ENCODE assay signal across 31 cellular contexts in genomic region chr13:36725936-36726335, GRCh38. TPM values are rescaled to one million over a fixed set of nuclear protein-coding genes. Genes with fewer than 3 reads are reported as not detected.
A peak's percentile ranks its signal among the peaks of the same experiment; 100 is the strongest.
DNase-seq lines count a peak whose midpoint lies in the region; ATAC-seq and TF ChIP-seq lines count a peak whose summit lies in the region.
"Had no signal": no experiment of that assay in that cellular context is flagged by ENCODE, and none has a peak within 500 bp of the region (broad histone marks: within the 10 kb centered on the region; RNA-seq: fewer than 3 reads in every experiment).

No MANE protein-coding gene starts in this region.

- POLR2A ChIA-PET in activated CD8-positive, alpha-beta T cell treated with anti-CD3 and anti-CD28 coated beads, Interleukin-2, amount 10 ng/mL, durations not matched to agents 7 days and 5 days (lab: Charles Lee): no interaction called here

- H3K36me3 Mint-ChIP-seq in activated T-cell treated with anti-CD3 and anti-CD28 coated beads, Interleukin-2, amount 50 U/mL, for 4 hours (ENCODE audit: insufficient read depth): no peaks in the 10 kb centered on the region
- H3K36me3 Mint-ChIP-seq in activated CD8-positive, alpha-beta T cell treated with anti-CD3 and anti-CD28 coated beads, Interleukin-2, amount 10 ng/mL, durations not matched to agents 7 days and 5 days (ENCODE audit: low read depth): no peaks in the 10 kb centered on the region
- H3K36me3 Mint-ChIP-seq: CD14-positive monocyte; CD4-positive, alpha-beta memory T cell; CD4-positive, CD25-positive, alpha-beta regulatory T cell; CD8-positive, alpha-beta memory T cell; CD8-positive, alpha-beta T cell had no signal

- H3K9me3 Mint-ChIP-seq in activated T-cell treated with anti-CD3 and anti-CD28 coated beads, Interleukin-2, amount 50 U/mL, for 4 hours: no peaks in the 10 kb centered on the region
- H3K9me3 Mint-ChIP-seq in activated CD8-positive, alpha-beta T cell treated with anti-CD3 and anti-CD28 coated beads, Interleukin-2, amount 10 ng/mL, durations not matched to agents 7 days and 5 days (ENCODE audit: insufficient read depth): no peaks in the 10 kb centered on the region
- H3K9me3 Mint-ChIP-seq: CD4-positive, alpha-beta T cell; CD8-positive, alpha-beta memory T cell; CD8-positive, alpha-beta T cell had no signal

- H3K4me1 Mint-ChIP-seq in activated T-cell treated with anti-CD3 and anti-CD28 coated beads, Interleukin-2, amount 50 U/mL, for 4 hours (ENCODE audit: low read depth): no peaks in the 10 kb centered on the region
- H3K4me1 Mint-ChIP-seq in activated CD8-positive, alpha-beta T cell treated with anti-CD3 and anti-CD28 coated beads, Interleukin-2, amount 10 ng/mL, durations not matched to agents 7 days and 5 days (ENCODE audit: low read depth): no peaks in the 10 kb centered on the region
- H3K4me1 Mint-ChIP-seq: B cell; CD14-positive monocyte; CD4-positive, alpha-beta memory T cell; CD4-positive, CD25-positive, alpha-beta regulatory T cell; CD8-positive, alpha-beta memory T cell had no signal

- no peak overlapping the region for H3K4me3 Mint-ChIP-seq in activated T-cell treated with anti-CD3 and anti-CD28 coated beads, Interleukin-2, amount 50 U/mL, for 4 hours
- no peak overlapping the region for H3K4me3 Mint-ChIP-seq in activated CD8-positive, alpha-beta T cell treated with anti-CD3 and anti-CD28 coated beads, Interleukin-2, amount 10 ng/mL, durations not matched to agents 7 days and 5 days
- H3K4me3 Mint-ChIP-seq: B cell; CD14-positive monocyte; CD4-positive, alpha-beta memory T cell; CD4-positive, alpha-beta T cell; CD4-positive, CD25-positive, alpha-beta regulatory T cell; CD8-positive, alpha-beta memory T cell; CD8-positive, alpha-beta T cell had no signal

- TF ChIP-seq CTCF in omental fat pad (IDR thresholded peaks at IDR 0.05): no peak

- CTCF ChIA-PET in activated CD8-positive, alpha-beta T cell treated with anti-CD3 and anti-CD28 coated beads, Interleukin-2, amount 10 ng/mL, durations not matched to agents 7 days and 5 days (lab: Charles Lee): no interaction called here

- peaks cover 11% of the 10 kb centered on the region for H3K27me3 Mint-ChIP-seq in activated T-cell treated with anti-CD3 and anti-CD28 coated beads, Interleukin-2, amount 50 U/mL, for 4 hours (ENCODE audit: low read depth)
- H3K27me3 Mint-ChIP-seq in activated CD8-positive, alpha-beta T cell treated with anti-CD3 and anti-CD28 coated beads, Interleukin-2, amount 10 ng/mL, durations not matched to agents 7 days and 5 days (ENCODE audit: low read depth): peaks cover 6% of the 10 kb centered on the region
- H3K27me3 Mint-ChIP-seq: CD4-positive, CD25-positive, alpha-beta regulatory T cell had no signal

- ATAC-seq in omental fat pad (ENCODE audit: low FRiP score) (peak; percentile 54), GM18870 (IDR thresholded peaks at IDR 0.05; ENCODE audit: unreplicated experiment) (no peak)
- ATAC-seq in activated T-cell treated with anti-CD3 and anti-CD28 coated beads, Interleukin-2, amount 50 U/mL, for 4 hours: no peak
- no peak for ATAC-seq in activated CD8-positive, alpha-beta T cell treated with anti-CD3 and anti-CD28 coated beads, Interleukin-2, amount 10 ng/mL, durations not matched to agents 7 days and 5 days
- ATAC-seq: A549; CD8-positive, alpha-beta T cell had no signal

- H3K27ac Mint-ChIP-seq in activated CD8-positive, alpha-beta T cell treated with anti-CD3 and anti-CD28 coated beads, Interleukin-2, amount 10 ng/mL, durations not matched to agents 7 days and 5 days: no peak overlapping the region
- H3K27ac Mint-ChIP-seq: B cell; CD14-positive monocyte; CD4-positive, alpha-beta T cell; CD4-positive, CD25-positive, alpha-beta regulatory T cell; CD8-positive, alpha-beta memory T cell; CD8-positive, alpha-beta T cell had no signal

- DNase-seq in NCI-H226 (peak; percentile 24), amniotic epithelial cell (ENCODE audit: low read depth) (peak; percentile 74), omental fat pad (ENCODE audit: low spot score) (no peak)
- no peak for DNase-seq in activated T-cell treated with anti-CD3 and anti-CD28 coated beads, Interleukin-2, amount 50 U/mL, for 4 hours
- DNase-seq in activated CD8-positive, alpha-beta T cell treated with anti-CD3 and anti-CD28 coated beads, Interleukin-2, amount 10 ng/mL, durations not matched to agents 7 days and 5 days: no peak
- DNase-seq: 8988T; ACHN; AML-193; BE2C; C1 segment of cervical spinal cord; Caco-2; Calu3; CD4-positive, alpha-beta memory T cell; CD4-positive, alpha-beta T cell; CD4-positive, CD25-positive, alpha-beta regulatory T cell; CD8-positive, alpha-beta memory T cell; CD8-positive, alpha-beta T cell; COR-L47; DMS 273 treated with DMSO at 0.1 percent for 48 hours; DMS153; DMS53; DMS79; DMS79 treated with DMSO at 0.1 percent for 48 hours; DND-41; EL had no signal

RNA-seq across cellular contexts. Expression of gene SERTM1, which starts 52.1 kb away (rescaled TPM):
- 10 to 100 TPM in 2 of 4 donors, 1 to 10 TPM in 1, not detected in 1; 7.8 to 50.5 (median 10.8) TPM for total RNA-seq in omental fat pad
- total RNA-seq in activated T-cell treated with anti-CD3 and anti-CD28 coated beads, Interleukin-2, amount 50 U/mL, for 4 hours: not detected
- not detected for total RNA-seq in activated CD8-positive, alpha-beta T cell treated with anti-CD3 and anti-CD28 coated beads, Interleukin-2, amount 10 ng/mL, durations not matched to agents 7 days and 5 days
- total RNA-seq: A172; B cell; Caco-2; Calu3; CD4-positive, alpha-beta memory T cell; CD4-positive, alpha-beta T cell; CD4-positive, CD25-positive, alpha-beta regulatory T cell; CD8-positive, alpha-beta memory T cell; CD8-positive, alpha-beta T cell; Daoy had no signal

Comparison
In these comparisons a context has a peak if more than half of its experiments do, and no peak if none do; other contexts are left out.
1. DNase-seq: peak in NCI-H226 (single experiment) and amniotic epithelial cell (single experiment); none in omental fat pad (single experiment), activated T-cell treated with anti-CD3 and anti-CD28 coated beads, Interleukin-2, amount 50 U/mL, for 4 hours (single experiment) and activated CD8-positive, alpha-beta T cell treated with anti-CD3 and anti-CD28 coated beads, Interleukin-2, amount 10 ng/mL, durations not matched to agents 7 days and 5 days (single experiment).